In genomic region chr3:123094914-123095313, GRCh38 we compare ENCODE assay signal across 21 cellular contexts. TPM values are rescaled to one million over a fixed set of nuclear protein-coding genes. Genes with fewer than 3 reads are reported as not detected.
DNase-seq lines count a peak whose midpoint lies in the region; ATAC-seq and TF ChIP-seq lines count a peak whose summit lies in the region.
"Had no signal": no experiment of that assay in that cellular context is flagged by ENCODE, and none has a peak within 500 bp of the region (broad histone marks: within the 10 kb centered on the region; RNA-seq: fewer than 3 reads in every experiment).

No MANE protein-coding gene starts in this region.

- intact Hi-C loops in cardiac septum (cut with DNase I): loop anchor here (5.0 kb wide), 2 partner anchors 57 to 153 kb away; no protein-coding TSS in a partner anchor
- intact Hi-C loops in Right ventricle myocardium inferior (cut with DNase I): loop anchor here (10.0 kb wide), 1 partner anchor 110 kb away; the partner anchor contains the start of gene SEC22A
- intact Hi-C loops in posterior vena cava (cut with DNase I): no loop called here
- intact Hi-C loops in stomach (cut with DNase I; ENCODE audit: low total_unique reads): no loop called here

- H3K27me3 ChIP-seq in stomach: no peaks in the 10 kb centered on the region
- H3K27me3 ChIP-seq: BE2C; BLaER1 treated with 17β-estradiol and CSF1 and Interleukin-3, amounts not matched to agents 10 nM and 100 nM had no signal

- H3K27ac ChIP-seq in stomach: no peak overlapping the region
- H3K27ac ChIP-seq: A549; BLaER1 treated with 17β-estradiol and CSF1 and Interleukin-3, amounts not matched to agents 10 nM and 100 nM had no signal

- 95 to 99% (median 97%) methylated on average over 7 of the region's 7 CpGs for WGBS in stomach, 5 donors

- peak; percentile 49 for DNase-seq in cardiac septum (ENCODE audit: low spot score)
- DNase-seq in Right ventricle myocardium inferior (ENCODE audit: missing footprints): no peak
- peak; percentile 53 for DNase-seq in mesenteric fat pad (ENCODE audit: low spot score)
- DNase-seq in posterior vena cava (ENCODE audit: low spot score): peak; percentile 37
- DNase-seq in stomach: no peak
- DNase-seq: 8988T; ACHN; AML-193; BE2C; CD8-positive, alpha-beta memory T cell; DMS 273 treated with DMSO at 0.1 percent for 48 hours; DMS79; EL; GDM1; GOT3; HFFc6 had no signal

- H3K9me3 ChIP-seq in stomach: no peaks in the 10 kb centered on the region
- H3K9me3 ChIP-seq: A549; BE2C; BLaER1 treated with 17β-estradiol and CSF1 and Interleukin-3, amounts not matched to agents 10 nM and 100 nM; HAP-1 had no signal

- peaks cover 43 to 59% (median 49%) of the 10 kb centered on the region in 4 donors for H3K4me1 ChIP-seq in stomach
- H3K4me1 ChIP-seq: HAP-1 had no signal

- TF ChIP-seq EP300 in stomach (IDR thresholded peaks at IDR 0.05): no peak

- no peak for ATAC-seq in Right ventricle myocardium inferior
- ATAC-seq in GM21576 (IDR thresholded peaks at IDR 0.05; ENCODE audit: unreplicated experiment): no peak
- ATAC-seq: A549, GM12878 had no signal

- TF ChIP-seq POLR2A in stomach (IDR thresholded peaks at IDR 0.05): no peak

- TF ChIP-seq CTCF in stomach (IDR thresholded peaks at IDR 0.05): no peak

- no peak overlapping the region for H3K4me3 ChIP-seq in stomach
- H3K4me3 ChIP-seq: A549; BLaER1 treated with 17β-estradiol and CSF1 and Interleukin-3, amounts not matched to agents 10 nM and 100 nM; GM12878; HAP-1 had no signal

- H3K36me3 ChIP-seq in stomach: peaks cover 18 to 72% (median 61%) of the 10 kb centered on the region in 4 donors

RNA-seq across cellular contexts. Expression of gene PDIA5, which starts 28.1 kb away (rescaled TPM):
- total RNA-seq in cardiac septum: 8.8 TPM
- 5.7 TPM for total RNA-seq in Right ventricle myocardium inferior
- 17.4 TPM for total RNA-seq in mesenteric fat pad
- total RNA-seq in posterior vena cava: 10 to 100 TPM; 29.5 to 29.6 TPM
- total RNA-seq in stomach: 10 to 100 TPM; 23.2 to 75.3 (median 65.2) TPM
- polyA plus RNA-seq in stomach: 10 to 100 TPM; 13.9 to 32.7 (median 18.2) TPM

Comparison
In these comparisons a context has a peak if more than half of its experiments do, and no peak if none do; other contexts are left out.
1. DNase-seq: peak in cardiac septum (single experiment), mesenteric fat pad (single experiment) and posterior vena cava (single experiment); none in Right ventricle myocardium inferior (single experiment) and stomach (single experiment).
2. intact Hi-C loops: an anchor here in cardiac septum (5.0 kb wide) and Right ventricle myocardium inferior (10.0 kb wide); none called in posterior vena cava and stomach.